Comparison of ENCODE assay signal across 13 cellular contexts in genomic region chr1:20614130-20614579, GRCh38. TPM values are rescaled to one million over a fixed set of nuclear protein-coding genes. Genes with fewer than 3 reads are reported as not detected.
A peak's percentile ranks its signal among the peaks of the same experiment; 100 is the strongest.
DNase-seq lines count a peak whose midpoint lies in the region; ATAC-seq, FAIRE-seq and TF ChIP-seq lines count a peak whose summit lies in the region.
"Had no signal": no experiment of that assay in that cellular context is flagged by ENCODE, and none has a peak within 500 bp of the region (broad histone marks: within the 10 kb centered on the region; RNA-seq: fewer than 3 reads in every experiment).

No MANE protein-coding gene starts in this region.

- H2BK20ac ChIP-seq in H1 (ENCODE audit: low read length), result peak overlapping the region; percentile 17; the same call in 1 of the 2 replicates

- in situ Hi-C loops in GM13977 (cut with MboI; ENCODE audit: low pct_unique_long_range_greater_than_20kb, low sequenced_read_pairs, unreplicated experiment), result no loop called here

- H3K27me3 ChIP-seq in PC-9 (ENCODE audit: insufficient read depth, low read depth) (no peaks in the 10 kb centered on the region), H1 (replicated peaks in 1 of 4; ENCODE audit: control insufficient read depth in 3 of 4, extremely low read depth in 1 of 4, insufficient read depth in 3 of 4, low read length in 3 of 4) (no peaks in the 10 kb centered on the region), neutrophil (no peaks in the 10 kb centered on the region)
- no peaks in the 10 kb centered on the region for H3K27me3 ChIP-seq in naive thymus-derived CD4-positive, alpha-beta T cell (ENCODE audit: control insufficient read depth in 2 of 2, insufficient read depth in 2 of 2, low read length in 2 of 2)
- H3K27me3 ChIP-seq: dorsolateral prefrontal cortex had no signal

- H3K4ac ChIP-seq in H1 (replicated peaks; ENCODE audit: insufficient read length, low read depth, low read length), result no peak overlapping the region

- intact Hi-C loops in PC-9 (cut with micrococcal nuclease; ENCODE audit: unreplicated experiment), result loop anchor here (5.0 kb wide), 1 partner anchor 37 kb away; no protein-coding TSS in a partner anchor
- intact Hi-C loops in naive thymus-derived CD4-positive, alpha-beta T cell (cut with micrococcal nuclease), result no loop called here

- no peak overlapping the region for H2BK120ac ChIP-seq in H1 (replicated peaks; ENCODE audit: low read depth, low read length)

- TF ChIP-seq RAD21 in H1 (IDR thresholded peaks at IDR 0.05 in 1 of 2, conservative IDR thresholded peaks at IDR 0.05 in 1 of 2; ENCODE audit: low read depth in 2 of 2, low read length in 2 of 2), result no peak

- peak overlapping the region; percentile 87; the same call in 1 of the 2 replicates for H2BK12ac ChIP-seq in H1 (ENCODE audit: low read depth, low read length)

- no peak for DNase-seq in PC-9
- no peak for DNase-seq in H1 (ENCODE audit: low read depth in 1 of 2, low spot score in 2 of 2)
- DNase-seq in naive thymus-derived CD4-positive, alpha-beta T cell, result no peak
- DNase-seq in germinal center (ENCODE audit: low spot score), result no peak
- no peak for DNase-seq in HCEC 1CT
- no peak for DNase-seq in GM13977 (ENCODE audit: low spot score)
- DNase-seq: activated CD4-positive, alpha-beta T cell treated with anti-CD3 and anti-CD28 coated beads for 1 hour; activated T-cell treated with anti-CD3 and anti-CD28 coated beads, Interleukin-2, amount 50 U/mL, for 24 hours; NCI-H1436 treated with DMSO at 0.1 percent for 48 hours had no signal

- no peak overlapping the region for H4K5ac ChIP-seq in H1 (ENCODE audit: insufficient read length, low read depth, low read length)

- TF ChIP-seq CTCF in 22Rv1 (IDR thresholded peaks at IDR 0.05) (no peak), PC-9 (conservative IDR thresholded peaks at IDR 0.05) (no peak), H1 (IDR thresholded peaks at IDR 0.05; ENCODE audit: control extremely low read depth in 1 of 3, insufficient read depth in 1 of 3, low read depth in 1 of 3, low read length in 3 of 3) (no peak), neutrophil (IDR thresholded peaks at IDR 0.05) (no peak), GM13977 (IDR thresholded peaks at IDR 0.05; ENCODE audit: extremely low read depth, insufficient read depth, missing control alignments) (no peak)

- no peaks in the 10 kb centered on the region for H3K23me2 ChIP-seq in H1 (ENCODE audit: low read depth, low read length)

- H3K14ac ChIP-seq in H1 (ENCODE audit: insufficient read length), result no peak overlapping the region

- no peak overlapping the region for H3K23ac ChIP-seq in H1 (ENCODE audit: insufficient read length)

- H3K79me2 ChIP-seq in PC-9 (ENCODE audit: low read depth) (no peaks in the 10 kb centered on the region), H1 (ENCODE audit: control insufficient read depth in 1 of 2, insufficient read depth in 2 of 2, low read length in 2 of 2) (no peaks in the 10 kb centered on the region)

- no peaks in the 10 kb centered on the region for H3K36me3 ChIP-seq in PC-9 (ENCODE audit: low read depth)
- no peaks in the 10 kb centered on the region for H3K36me3 ChIP-seq in H1 (ENCODE audit: control insufficient read depth in 2 of 4, insufficient read depth in 4 of 4, low read length in 3 of 4)
- H3K36me3 ChIP-seq in neutrophil, result peaks cover 98% of the 10 kb centered on the region
- H3K36me3 ChIP-seq in naive thymus-derived CD4-positive, alpha-beta T cell (ENCODE audit: control insufficient read depth in 2 of 3, insufficient read depth in 3 of 3, low read length in 3 of 3), result no peaks in the 10 kb centered on the region

- no peak overlapping the region for H3K56ac ChIP-seq in H1 (replicated peaks; ENCODE audit: insufficient read length, low read depth, low read length)

- H3K9me3 Mint-ChIP-seq in naive thymus-derived CD4-positive, alpha-beta T cell, result no peaks in the 10 kb centered on the region
- H3K9me3 Mint-ChIP-seq: activated T-cell treated with anti-CD3 and anti-CD28 coated beads, Interleukin-2, amount 50 U/mL, for 24 hours had no signal

- no peak overlapping the region for H4K8ac ChIP-seq in H1 (ENCODE audit: extremely low read depth, insufficient read depth, low read length)

- H3K4me1 Mint-ChIP-seq in naive thymus-derived CD4-positive, alpha-beta T cell, result peaks cover 0 to 8% (median 0%) of the 10 kb centered on the region in 7 donors

- no peak overlapping the region for H4K91ac ChIP-seq in H1 (replicated peaks; ENCODE audit: insufficient read length, low read length)

- no peaks in the 10 kb centered on the region for H3K79me1 ChIP-seq in H1 (ENCODE audit: low read depth, low read length)

- H3K9ac ChIP-seq in H1 (replicated peaks in 1 of 4; ENCODE audit: extremely low read depth in 1 of 4, low read depth in 3 of 4, low read length in 3 of 4), result no peak overlapping the region

- no peak overlapping the region for H3K4me3 Mint-ChIP-seq in naive thymus-derived CD4-positive, alpha-beta T cell
- H3K4me3 Mint-ChIP-seq: activated T-cell treated with anti-CD3 and anti-CD28 coated beads, Interleukin-2, amount 50 U/mL, for 24 hours; IgD-negative memory B cell had no signal

- H3K4me1 ChIP-seq in PC-9 (replicated peaks; ENCODE audit: insufficient read depth) (peaks cover 35% of the 10 kb centered on the region), H1 (replicated peaks in 1 of 4; ENCODE audit: control insufficient read depth in 3 of 4, insufficient read depth in 4 of 4, low read length in 3 of 4) (peaks cover 0 to 5% (median 4%) of the 10 kb centered on the region in 4 experiments; a peak in 4 of 7 replicates), neutrophil (ENCODE audit: control insufficient read depth in 1 of 2, insufficient read depth in 1 of 2, low read depth in 1 of 2, low read length in 1 of 2) (peaks cover 0 to 6% of the 10 kb centered on the region in 2 experiments)
- no peaks in the 10 kb centered on the region for H3K4me1 ChIP-seq in naive thymus-derived CD4-positive, alpha-beta T cell (ENCODE audit: control insufficient read depth in 2 of 2, insufficient read depth in 2 of 2, low read length in 2 of 2)

- no peaks in the 10 kb centered on the region for H4K20me1 ChIP-seq in PC-9 (ENCODE audit: insufficient read depth)
- H4K20me1 ChIP-seq in H1 (replicated peaks in 1 of 2; ENCODE audit: control insufficient read depth in 1 of 2, insufficient read depth in 2 of 2, low read length in 2 of 2), result no peaks in the 10 kb centered on the region

- FAIRE-seq in H1 (lab: Jason Lieb, UNC), result no peak

- H2AK5ac ChIP-seq in H1 (ENCODE audit: low read depth, low read length), result no peak overlapping the region

- peak overlapping the region; percentile 40 for H3K4me2 ChIP-seq in PC-9
- no peak overlapping the region for H3K4me2 ChIP-seq in H1 (ENCODE audit: insufficient read depth in 1 of 2, low read depth in 2 of 2, low read length in 2 of 2)

- TF ChIP-seq EP300 in H1 (IDR thresholded peaks at IDR 0.05; ENCODE audit: borderline replicate concordance in 1 of 2, low read depth in 2 of 2, low read length in 2 of 2), result no peak

- H2BK15ac ChIP-seq in H1 (ENCODE audit: low read length), result no peak overlapping the region

- H3K27ac ChIP-seq in 22Rv1 (peak overlapping the region; percentile 76), PC-9 (peak overlapping the region; percentile 95), H1 (ENCODE audit: low read depth, low read length) (no peak overlapping the region), neutrophil (peak overlapping the region; percentile 64)
- no peak overlapping the region for H3K27ac ChIP-seq in naive thymus-derived CD4-positive, alpha-beta T cell (ENCODE audit: low read depth, low read length)

- no peak overlapping the region for H3K4me3 ChIP-seq in PC-9
- H3K4me3 ChIP-seq in H1 (ENCODE audit: extremely low read depth in 1 of 4, insufficient read depth in 2 of 4, low read depth in 3 of 4, low read length in 4 of 4), result no peak overlapping the region
- no peak overlapping the region for H3K4me3 ChIP-seq in neutrophil (ENCODE audit: low read depth in 1 of 2, low read length in 1 of 2)
- H3K4me3 ChIP-seq in naive thymus-derived CD4-positive, alpha-beta T cell (ENCODE audit: low read length), result no peak overlapping the region
- H3K4me3 ChIP-seq: dorsolateral prefrontal cortex had no signal

- H3K9me3 ChIP-seq in PC-9 (ENCODE audit: insufficient read depth, low read depth) (no peaks in the 10 kb centered on the region), H1 (ENCODE audit: insufficient read depth in 2 of 2, low read depth in 1 of 2, low read length in 1 of 2) (no peaks in the 10 kb centered on the region), neutrophil (no peaks in the 10 kb centered on the region)
- no peaks in the 10 kb centered on the region for H3K9me3 ChIP-seq in naive thymus-derived CD4-positive, alpha-beta T cell (ENCODE audit: control insufficient read depth in 2 of 3, low read length in 3 of 3)

- 0 out of 2 replicates have a peak overlapping the region, but pooled peaks have one; percentile 40 for H2BK5ac ChIP-seq in H1 (ENCODE audit: low read depth, low read length)

- no peak overlapping the region for H3K27ac Mint-ChIP-seq in naive thymus-derived CD4-positive, alpha-beta T cell
- H3K27ac Mint-ChIP-seq: activated T-cell treated with anti-CD3 and anti-CD28 coated beads, Interleukin-2, amount 50 U/mL, for 24 hours; IgD-negative memory B cell had no signal

- peak overlapping the region; percentile 5; the same call in 1 of the 2 replicates for H3K18ac ChIP-seq in H1 (ENCODE audit: extremely low read depth, low read length)

- ATAC-seq in naive thymus-derived CD4-positive, alpha-beta T cell, result no peak

- H3K9me2 ChIP-seq in PC-9 (ENCODE audit: insufficient read depth), result no peaks in the 10 kb centered on the region

- CTCF ChIA-PET in PC-9 (lab: Charles Lee) (interaction anchor here (0.5 to 1.5 kb wide), 4 partner anchors 19 to 397 kb away, joined by 4 to 11 read pairs (median 4); partner anchors contain the start of gene PINK1), H1 (lab: Charles Lee; ENCODE audit: partially characterized antibody) (interaction anchor here (0.8 kb wide), 1 partner anchor 28 kb away, joined by 4 read pairs; no protein-coding TSS in a partner anchor)
- CTCF ChIA-PET in naive thymus-derived CD4-positive, alpha-beta T cell (lab: Charles Lee), result no interaction called here

- no peaks in the 10 kb centered on the region for H3K36me3 Mint-ChIP-seq in naive thymus-derived CD4-positive, alpha-beta T cell
- H3K36me3 Mint-ChIP-seq: IgD-negative memory B cell had no signal

- H2AFZ ChIP-seq in PC-9 (no peak overlapping the region), H1 (ENCODE audit: low read length) (no peak overlapping the region)

- TF ChIP-seq POLR2A in H1 (IDR thresholded peaks at IDR 0.05; ENCODE audit: control extremely low read depth in 1 of 2, low read depth in 2 of 2, low read length in 2 of 2), result no peak

- peaks cover 42% of the 10 kb centered on the region for H3F3A ChIP-seq in PC-9 (ENCODE audit: insufficient read depth, low read depth)

- peaks cover 0 to 12% (median 7%) of the 10 kb centered on the region in 5 donors for H3K27me3 Mint-ChIP-seq in naive thymus-derived CD4-positive, alpha-beta T cell

- 80% methylated on average over 3 of the region's 3 CpGs; no CpG with 5 or more reads in 1 of the 2 experiments for WGBS in H1 (ENCODE audit: extremely low coverage in 1 of 2, insufficient coverage in 1 of 2, insufficient read length in 1 of 2, insufficient replicate concordance in 2 of 2, low coverage in 1 of 2, low lambda C conversion rate in 2 of 2, missing lambda C conversion rate in 1 of 2), 2 experiments

- POLR2A ChIA-PET in PC-9 (lab: Charles Lee; ENCODE audit: unreplicated experiment) (interaction anchor here (0.5 to 2.1 kb wide), 5 partner anchors 25 to 431 kb away, joined by 3 to 20 read pairs (median 12); partner anchors contain the start of gene CDA), H1 (lab: Charles Lee; ENCODE audit: partially characterized antibody) (interaction anchor here (1.4 to 1.6 kb wide), 2 partner anchors 12 to 18 kb away, joined by 3 read pairs; partner anchors contain the start of gene PINK1)
- POLR2A ChIA-PET in naive thymus-derived CD4-positive, alpha-beta T cell (lab: Charles Lee), result no interaction called here

- BruUV-seq in PC-9 (replicated peaks; lab: Mats Ljungman, UMichigan), result TSS peak; percentile 10

RNA-seq across cellular contexts. Expression of gene PINK1, which starts 19.1 kb away (rescaled TPM):
- 46.5 and 48.6 TPM in 2 replicates for total RNA-seq in PC-9 (2021)
- 19.3 and 20.5 TPM in 2 replicates for total RNA-seq in H1 (2021; fragmentation: NEBNext Ultra II Directional; extraction: Animal tissue kit (Norgen Biotek cat#: 25700))
- 16.1 and 21.0 TPM in 2 replicates for polyA plus RNA-seq in H1 (2011; rRNA removed)
- 24.1 TPM for polyA plus RNA-seq in H1 (2011; cell fraction: cytosol; rRNA removed)
- polyA plus RNA-seq in H1 (2011; cell fraction: nucleus; rRNA removed), result 18.1 TPM
- polyA plus RNA-seq in H1 (2012, experiment 1 of 2), result 13.9 to 22.3 TPM (median 20.0 TPM) in 4 replicates
- 14.5 TPM for polyA plus RNA-seq in H1 (2012, experiment 2 of 2)
- polyA plus RNA-seq in H1 (2013, experiment 1 of 2), result 12.1 TPM
- 12.0 TPM for polyA plus RNA-seq in H1 (2013, experiment 2 of 2)
- polyA minus RNA-seq in H1 (2011; rRNA and poly(A)+ RNA removed), result 8.6 and 13.2 TPM in 2 replicates
- 7.8 TPM for polyA minus RNA-seq in H1 (2011; cell fraction: cytosol; rRNA and poly(A)+ RNA removed)
- 5.9 TPM for polyA minus RNA-seq in H1 (2011; cell fraction: nucleus; rRNA and poly(A)+ RNA removed)
- 10 to 100 TPM in 4 of 5 experiments, 1 to 10 TPM in 1; 4.3 to 19.7 (median 13.1) TPM for total RNA-seq in naive thymus-derived CD4-positive, alpha-beta T cell
- polyA plus RNA-seq in naive thymus-derived CD4-positive, alpha-beta T cell, result 10 to 100 TPM; 17.0 to 30.8 TPM

RNA-seq across cellular contexts. Expression of gene CDA, which starts 25.3 kb away (rescaled TPM):
- 41.9 and 56.6 TPM in 2 replicates for total RNA-seq in PC-9 (2021)
- total RNA-seq in H1 (2021; fragmentation: NEBNext Ultra II Directional; extraction: Animal tissue kit (Norgen Biotek cat#: 25700)), result 3.3 and 4.4 TPM in 2 replicates
- polyA plus RNA-seq in H1 (2011; rRNA removed), result 11.3 TPM in 2 replicates
- 7.0 TPM for polyA plus RNA-seq in H1 (2011; cell fraction: cytosol; rRNA removed)
- 5.3 TPM for polyA plus RNA-seq in H1 (2011; cell fraction: nucleus; rRNA removed)
- 4.4 to 10.1 TPM (median 7.1 TPM) in 4 replicates for polyA plus RNA-seq in H1 (2012, experiment 1 of 2)
- polyA plus RNA-seq in H1 (2012, experiment 2 of 2), result 7.0 TPM
- 7.4 TPM for polyA plus RNA-seq in H1 (2013, experiment 1 of 2)
- polyA plus RNA-seq in H1 (2013, experiment 2 of 2), result 7.4 TPM
- polyA minus RNA-seq in H1 (2011; rRNA and poly(A)+ RNA removed), result 3.0 and 3.9 TPM in 2 replicates
- polyA minus RNA-seq in H1 (2011; cell fraction: cytosol; rRNA and poly(A)+ RNA removed), result 4.9 TPM
- 2.2 TPM for polyA minus RNA-seq in H1 (2011; cell fraction: nucleus; rRNA and poly(A)+ RNA removed)
- 10 to 100 TPM in 1 of 5 experiments, 1 to 10 TPM in 1, not detected in 3; 2.4 to 13.6 TPM for total RNA-seq in naive thymus-derived CD4-positive, alpha-beta T cell
- polyA plus RNA-seq in naive thymus-derived CD4-positive, alpha-beta T cell, result not detected

RNA-seq across cellular contexts. Expression of gene DDOST, which starts 47.0 kb away (rescaled TPM):
- total RNA-seq in PC-9 (2021), result 210 and 251 TPM in 2 replicates
- 253 and 260 TPM in 2 replicates for total RNA-seq in H1 (2021; fragmentation: NEBNext Ultra II Directional; extraction: Animal tissue kit (Norgen Biotek cat#: 25700))
- polyA plus RNA-seq in H1 (2011; rRNA removed), result 300 and 336 TPM in 2 replicates
- 310 TPM for polyA plus RNA-seq in H1 (2011; cell fraction: cytosol; rRNA removed)
- polyA plus RNA-seq in H1 (2011; cell fraction: nucleus; rRNA removed), result 218 TPM
- 199 to 273 TPM (median 262 TPM) in 4 replicates for polyA plus RNA-seq in H1 (2012, experiment 1 of 2)
- 359 TPM for polyA plus RNA-seq in H1 (2012, experiment 2 of 2)
- polyA plus RNA-seq in H1 (2013, experiment 1 of 2), result 314 TPM
- polyA plus RNA-seq in H1 (2013, experiment 2 of 2), result 341 TPM
- 272 and 301 TPM in 2 replicates for polyA minus RNA-seq in H1 (2011; rRNA and poly(A)+ RNA removed)
- polyA minus RNA-seq in H1 (2011; cell fraction: cytosol; rRNA and poly(A)+ RNA removed), result 158 TPM
- polyA minus RNA-seq in H1 (2011; cell fraction: nucleus; rRNA and poly(A)+ RNA removed), result 100 TPM
- total RNA-seq in naive thymus-derived CD4-positive, alpha-beta T cell, result 100 to 1,000 TPM in 4 of 5 experiments, 10 to 100 TPM in 1; 96.9 to 173 (median 109) TPM
- polyA plus RNA-seq in naive thymus-derived CD4-positive, alpha-beta T cell, result 100 to 1,000 TPM; 194 to 223 TPM

Comparison
In these comparisons a context has a peak if more than half of its experiments do, and no peak if none do; other contexts are left out.
1. H3K27ac ChIP-seq: peak in 22Rv1 (single experiment), PC-9 (single experiment) and neutrophil (single experiment); none in H1 (single experiment) and naive thymus-derived CD4-positive, alpha-beta T cell (single experiment).